22 cellular contexts compared by ENCODE assay signal in the genomic region with DNA sequence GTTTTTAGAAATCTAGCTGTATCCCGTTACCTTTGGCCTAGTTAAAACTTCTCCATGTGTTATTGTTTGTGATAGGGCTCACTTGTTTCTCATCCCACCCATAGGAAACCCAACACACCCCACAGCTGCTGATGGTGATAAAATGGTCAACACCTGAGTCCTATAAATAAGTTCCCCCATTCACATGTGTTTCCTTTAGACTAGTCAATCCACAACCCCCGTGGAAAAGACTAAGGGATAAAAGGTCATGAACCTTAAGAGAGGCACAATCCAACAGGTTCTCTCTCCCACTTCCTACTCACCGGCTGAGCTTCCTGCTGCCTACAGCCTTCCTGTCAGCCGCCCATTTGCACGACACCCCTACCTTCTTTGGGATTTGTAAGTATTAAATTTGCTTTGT.
"Had no signal": no experiment of that assay in that cellular context is flagged by ENCODE, and none has a peak within 500 bp of the region (broad histone marks: within the 10 kb centered on the region; RNA-seq: fewer than 3 reads in every experiment).

No MANE protein-coding gene starts in this region.

- H3K27ac ChIP-seq: hepatocyte, left ventricle myocardium inferior, lower lobe of right lung, prostate gland, right atrium auricular region, suprapubic skin, transverse colon had no signal

- H3K4me3 ChIP-seq: hepatocyte, left ventricle myocardium inferior, lower lobe of right lung, prostate gland, right atrium auricular region, smooth muscle cell, suprapubic skin, transverse colon had no signal

- H3K9me3 Mint-ChIP-seq: neural crest cell had no signal

- H3K36me3 ChIP-seq: left ventricle myocardium inferior, lower lobe of right lung, prostate gland, right atrium auricular region, suprapubic skin, transverse colon had no signal

- H3K4me1 Mint-ChIP-seq: naive thymus-derived CD8-positive, alpha-beta T cell; neural crest cell; stimulated activated naive CD8-positive, alpha-beta T cell treated with anti-CD3 and anti-CD28 coated beads, Interleukin-15, amount 100 ng/mL, for 72 hours had no signal

- DNase-seq: cerebellar nuclear complex; cortex of kidney; effector memory CD8-positive, alpha-beta T cell; head of caudate nucleus; left cardiac atrium; left ventricle myocardium inferior; lower lobe of right lung; naive thymus-derived CD8-positive, alpha-beta T cell; stimulated activated CD4-positive, alpha-beta T cell treated with anti-CD3 and anti-CD28 coated beads, Interleukin-12 subunit alpha, Interleukin-12 subunit beta, amount 100 ng/mL, for 4 hours; stimulated activated CD4-positive, alpha-beta T cell treated with anti-CD3 and anti-CD28 coated beads, Interleukin-1b, Interleukin-23, amount 100 ng/mL, for 48 hours; stimulated activated CD4-positive, alpha-beta T cell treated with anti-CD3 and anti-CD28 coated beads, Interleukin-4, amount 100 ng/mL, for 1 hour; stimulated activated CD8-positive, alpha-beta memory T cell treated with anti-CD3 and anti-CD28 coated beads, Interleukin-4, amount 100 ng/mL, for 48 hours; stimulated activated naive CD4-positive, alpha-beta T cell; stimulated activated naive CD8-positive, alpha-beta T cell treated with anti-CD3 and anti-CD28 coated beads, Interleukin-15, amount 100 ng/mL, for 72 hours; transverse colon had no signal

- ATAC-seq: effector memory CD8-positive, alpha-beta T cell; left cardiac atrium; lower lobe of right lung; naive thymus-derived CD8-positive, alpha-beta T cell; sciatic nerve; stimulated activated naive CD8-positive, alpha-beta T cell treated with anti-CD3 and anti-CD28 coated beads, Interleukin-15, amount 100 ng/mL, for 72 hours had no signal

- H3K9me3 ChIP-seq: left ventricle myocardium inferior, lower lobe of right lung, prostate gland, right atrium auricular region, suprapubic skin, transverse colon had no signal

- H3K27me3 ChIP-seq: hepatocyte, right atrium auricular region, suprapubic skin, transverse colon had no signal

- H3K4me3 Mint-ChIP-seq: effector memory CD8-positive, alpha-beta T cell; naive thymus-derived CD8-positive, alpha-beta T cell; neural crest cell; stimulated activated naive CD8-positive, alpha-beta T cell treated with anti-CD3 and anti-CD28 coated beads, Interleukin-15, amount 100 ng/mL, for 72 hours had no signal

- H3K36me3 Mint-ChIP-seq: naive thymus-derived CD8-positive, alpha-beta T cell had no signal

- H3K27me3 Mint-ChIP-seq: effector memory CD8-positive, alpha-beta T cell; naive thymus-derived CD8-positive, alpha-beta T cell; stimulated activated naive CD8-positive, alpha-beta T cell treated with anti-CD3 and anti-CD28 coated beads, Interleukin-15, amount 100 ng/mL, for 72 hours had no signal

- H3K27ac Mint-ChIP-seq: effector memory CD8-positive, alpha-beta T cell; naive thymus-derived CD8-positive, alpha-beta T cell; stimulated activated naive CD8-positive, alpha-beta T cell treated with anti-CD3 and anti-CD28 coated beads, Interleukin-15, amount 100 ng/mL, for 72 hours had no signal

- H3K4me1 ChIP-seq: left ventricle myocardium inferior, lower lobe of right lung, prostate gland, right atrium auricular region, suprapubic skin, transverse colon had no signal
